9 cellular contexts compared by ENCODE assay signal in genomic region chr9:81685763-81686613, GRCh38. TPM values are rescaled to one million over a fixed set of nuclear protein-coding genes. Genes with fewer than 3 reads are reported as not detected.
DNase-seq lines count a peak whose midpoint lies in the region; ATAC-seq and TF ChIP-seq lines count a peak whose summit lies in the region.
"Had no signal": no experiment of that assay in that cellular context is flagged by ENCODE, and none has a peak within 500 bp of the region (broad histone marks: within the 10 kb centered on the region; RNA-seq: fewer than 3 reads in every experiment).

No MANE protein-coding gene starts in this region.

- BruUV-seq in PC-9 (replicated peaks; lab: Mats Ljungman, UMichigan): no TSS peak

- H3K4me3 ChIP-seq in H7 (ENCODE audit: insufficient read depth, low read depth, low read length) (peak overlapping the region; percentile 97), PC-9 (peak overlapping the region; percentile 79), foreskin fibroblast (ENCODE audit: low read depth in 1 of 2, low read length in 2 of 2) (peak overlapping the region; percentile 73 to 82), skin epidermis (peak overlapping the region in 6 of 7 experiments; percentile 69 to 79 (median 72))

- intact Hi-C loops in PC-9 (cut with micrococcal nuclease; ENCODE audit: unreplicated experiment): loop anchor here (2.0 to 10.0 kb wide), 9 partner anchors 163 to 1511 kb away; no protein-coding TSS in a partner anchor

- H4K20me1 ChIP-seq in PC-9 (ENCODE audit: insufficient read depth): peaks cover 56% of the 10 kb centered on the region

- H3K27me3 ChIP-seq in H7 (ENCODE audit: control insufficient read depth, insufficient read depth, low read length) (no peaks in the 10 kb centered on the region; the same call in 1 of the 2 replicates), PC-9 (ENCODE audit: insufficient read depth, low read depth) (no peaks in the 10 kb centered on the region)

- no peak for ATAC-seq in GM21717 (IDR thresholded peaks at IDR 0.05; ENCODE audit: unreplicated experiment)
- ATAC-seq: activated CD8-positive, alpha-beta memory T cell treated with anti-CD3 and anti-CD28 coated beads, Interleukin-2, amount 10 ng/mL, durations not matched to agents 7 days and 5 days had no signal

- peaks cover 23% of the 10 kb centered on the region for H3F3A ChIP-seq in PC-9 (ENCODE audit: insufficient read depth, low read depth)

- no peak; the same call in 1 of the 2 replicates for TF ChIP-seq CTCF in PC-9 (conservative IDR thresholded peaks at IDR 0.05)
- no peak for TF ChIP-seq CTCF in foreskin fibroblast (IDR thresholded peaks at IDR 0.05; ENCODE audit: low read depth, low read length)

- CTCF ChIA-PET in PC-9 (lab: Charles Lee): interaction anchor here (0.5 kb wide), 1 partner anchor 433 kb away, joined by 3 read pairs; no protein-coding TSS in a partner anchor

- peak overlapping the region; percentile 58 for H3K27ac ChIP-seq in PC-9
- H3K27ac ChIP-seq in skin epidermis: no peak overlapping the region

- peaks cover 36% of the 10 kb centered on the region for H3K4me1 ChIP-seq in PC-9 (replicated peaks; ENCODE audit: insufficient read depth)

- peak overlapping the region; percentile 95 for H3K4me2 ChIP-seq in PC-9

- DNase-seq in H7 (no peak), PC-9 (peak; percentile 13 to 85), foreskin fibroblast (peak in 1 of 2 donors; percentile 67), iPS-NIHi11 (ENCODE audit: low spot score) (no peak)
- no peak for DNase-seq in stimulated activated naive CD4-positive, alpha-beta T cell treated with Interleukin-2 at 50 U/mL for 16 hours (lab: John Stamatoyannopoulos, UW)
- DNase-seq in activated naive CD4-positive, alpha-beta T cell treated with Interleukin-2 at 50 U/mL for 16 hours: no peak
- DNase-seq: activated CD8-positive, alpha-beta memory T cell treated with anti-CD3 and anti-CD28 coated beads, Interleukin-2, amount 10 ng/mL, durations not matched to agents 7 days and 5 days had no signal

- no peak overlapping the region for H2AFZ ChIP-seq in PC-9

- no peaks in the 10 kb centered on the region for H3K9me2 ChIP-seq in PC-9 (ENCODE audit: insufficient read depth)

- no peaks in the 10 kb centered on the region for H3K9me3 ChIP-seq in PC-9 (ENCODE audit: insufficient read depth, low read depth)

- POLR2A ChIA-PET in PC-9 (lab: Charles Lee; ENCODE audit: unreplicated experiment): interaction anchor here (0.7 to 1.1 kb wide), 3 partner anchors 21 to 140 kb away, joined by 3 to 6 read pairs (median 4); no protein-coding TSS in a partner anchor

- peaks cover 82% of the 10 kb centered on the region for H3K79me2 ChIP-seq in PC-9 (ENCODE audit: low read depth)

- H3K36me3 ChIP-seq in H7 (replicated peaks; ENCODE audit: control insufficient read depth, insufficient read depth, low read length) (peaks cover 11% of the 10 kb centered on the region), PC-9 (ENCODE audit: low read depth) (peaks cover 42% of the 10 kb centered on the region)

RNA-seq across cellular contexts. Expression of gene TLE1, which starts 3.4 kb away (rescaled TPM):
- 84.1 and 107 TPM in 2 replicates for total RNA-seq in H7 (2014; rRNA removed; shearing (Covaris generic))
- total RNA-seq in PC-9 (2021): 69.9 and 80.9 TPM in 2 replicates

Comparison
In these comparisons a context has a peak if more than half of its experiments do, and no peak if none do; other contexts are left out.
1. DNase-seq: peak in PC-9 (2 of 2); none in H7 (single experiment), stimulated activated naive CD4-positive, alpha-beta T cell treated with Interleukin-2 at 50 U/mL for 16 hours (single experiment), activated naive CD4-positive, alpha-beta T cell treated with Interleukin-2 at 50 U/mL for 16 hours (single experiment) and iPS-NIHi11 (single experiment).
2. Peak in every context shown above with its lines, with median percentiles within 50 percentile points of each other: H3K4me3 ChIP-seq.